ENCODE assay signal across 10 cellular contexts in the genomic region with DNA sequence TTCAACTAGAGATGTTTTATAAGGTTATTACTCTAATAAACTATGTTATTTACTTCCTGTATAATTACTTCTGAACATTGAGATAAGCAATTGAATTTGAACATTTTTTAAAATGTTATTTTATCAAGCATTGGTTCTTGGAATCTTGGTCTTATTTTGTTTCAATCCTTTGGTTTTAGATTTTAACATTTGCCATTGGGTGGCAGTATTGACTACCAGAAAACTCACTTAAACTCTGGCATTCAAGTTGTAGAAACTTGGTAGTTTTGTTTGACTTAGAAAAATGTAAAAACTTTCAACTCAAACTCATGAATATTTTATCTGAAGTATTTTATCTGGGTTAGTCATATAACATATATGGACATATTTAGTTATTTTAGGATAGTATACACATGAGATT. TPM values are rescaled to one million over a fixed set of nuclear protein-coding genes. Genes with fewer than 3 reads are reported as not detected.
DNase-seq lines count a peak whose midpoint lies in the region; ATAC-seq, FAIRE-seq and TF ChIP-seq lines count a peak whose summit lies in the region.
"Had no signal": no experiment of that assay in that cellular context is flagged by ENCODE, and none has a peak within 500 bp of the region (broad histone marks: within the 10 kb centered on the region; RNA-seq: fewer than 3 reads in every experiment).

No MANE protein-coding gene starts in this region.

- no peaks in the 10 kb centered on the region for H3K79me2 ChIP-seq in astrocyte (ENCODE audit: insufficient read depth, low read length)

- no peak overlapping the region for H3K9ac ChIP-seq in astrocyte (ENCODE audit: low read length)
- no peak overlapping the region for H3K9ac ChIP-seq in kidney (ENCODE audit: low read length in 2 of 2)

- H3K27me3 Mint-ChIP-seq in astrocyte (ENCODE audit: low read depth, unreplicated experiment): no peaks in the 10 kb centered on the region
- H3K27me3 Mint-ChIP-seq: activated naive CD8-positive, alpha-beta T cell treated with anti-CD3 and anti-CD28 coated beads, Interleukin-2, amount 10 ng/mL, durations not matched to agents 7 days and 5 days had no signal

- H3K9me3 ChIP-seq in astrocyte (ENCODE audit: insufficient read depth, low read depth, low read length) (no peaks in the 10 kb centered on the region), kidney (ENCODE audit: control insufficient read depth in 1 of 2, low read length in 2 of 2) (no peaks in the 10 kb centered on the region), gastroesophageal sphincter (no peaks in the 10 kb centered on the region)

- no peaks in the 10 kb centered on the region for H3K4me1 ChIP-seq in astrocyte (ENCODE audit: insufficient read depth, low read length)
- H3K4me1 ChIP-seq in kidney (ENCODE audit: control insufficient read depth in 1 of 2, insufficient read depth in 1 of 2, low read depth in 1 of 2, low read length in 2 of 2): no peaks in the 10 kb centered on the region
- H3K4me1 ChIP-seq in gastroesophageal sphincter: no peaks in the 10 kb centered on the region

- peaks cover 6% of the 10 kb centered on the region for H3K9me3 Mint-ChIP-seq in astrocyte (ENCODE audit: unreplicated experiment)
- H3K9me3 Mint-ChIP-seq: activated naive CD8-positive, alpha-beta T cell treated with anti-CD3 and anti-CD28 coated beads, Interleukin-2, amount 10 ng/mL, durations not matched to agents 7 days and 5 days had no signal

- H3K4me3 Mint-ChIP-seq in astrocyte (ENCODE audit: unreplicated experiment): no peak overlapping the region
- H3K4me3 Mint-ChIP-seq: activated naive CD8-positive, alpha-beta T cell treated with anti-CD3 and anti-CD28 coated beads, Interleukin-2, amount 10 ng/mL, durations not matched to agents 7 days and 5 days had no signal

- ATAC-seq in gastroesophageal sphincter: no peak

- no peaks in the 10 kb centered on the region for H4K20me1 ChIP-seq in astrocyte (ENCODE audit: insufficient read depth, low read length)

- in situ Hi-C loops in G401 (cut with HindIII; ENCODE audit: low sequenced_read_pairs): no loop called here

- no peak overlapping the region for H3K27ac Mint-ChIP-seq in astrocyte (ENCODE audit: unreplicated experiment)
- H3K27ac Mint-ChIP-seq: activated naive CD8-positive, alpha-beta T cell treated with anti-CD3 and anti-CD28 coated beads, Interleukin-2, amount 10 ng/mL, durations not matched to agents 7 days and 5 days had no signal

- FAIRE-seq in astrocyte (lab: Jason Lieb, UNC) (no peak), kidney (lab: Jason Lieb, UNC) (peak; percentile 92)

- H3K36me3 Mint-ChIP-seq in astrocyte (ENCODE audit: low read depth, unreplicated experiment): peaks cover 5% of the 10 kb centered on the region
- H3K36me3 Mint-ChIP-seq: activated naive CD8-positive, alpha-beta T cell treated with anti-CD3 and anti-CD28 coated beads, Interleukin-2, amount 10 ng/mL, durations not matched to agents 7 days and 5 days had no signal

- TF ChIP-seq CTCF in astrocyte (IDR thresholded peaks at IDR 0.05; ENCODE audit: insufficient read depth, low read depth, low read length): peak; percentile 46
- TF ChIP-seq CTCF in kidney (IDR thresholded peaks at IDR 0.05; ENCODE audit: borderline replicate concordance, extremely low read depth, insufficient read depth): peak; percentile 6
- peak in 1 of 4 experiments; percentile 8 for TF ChIP-seq CTCF in gastroesophageal sphincter (IDR thresholded peaks at IDR 0.05)

- DNase-seq in AG08395 (ENCODE audit: low spot score) (peak; percentile 5), H4 (ENCODE audit: low spot score) (peak; percentile 5), astrocyte (ENCODE audit: low read depth) (peak; percentile 1), kidney (no peak), G401 (ENCODE audit: low spot score) (no peak), SKM-1 (lab: John Stamatoyannopoulos, UW; ENCODE audit: unreplicated experiment) (no peak), HuH-7 (ENCODE audit: low spot score) (no peak)
- DNase-seq: activated naive CD8-positive, alpha-beta T cell treated with anti-CD3 and anti-CD28 coated beads, Interleukin-2, amount 10 ng/mL, durations not matched to agents 7 days and 5 days; GF-D8 had no signal

- H3K4me2 ChIP-seq in astrocyte (ENCODE audit: low read length): no peak overlapping the region

- TF ChIP-seq EP300 in gastroesophageal sphincter (IDR thresholded peaks at IDR 0.05): no peak

- H3K36me3 ChIP-seq in astrocyte (ENCODE audit: insufficient read depth, low read length) (no peaks in the 10 kb centered on the region), kidney (ENCODE audit: control insufficient read depth in 1 of 2, insufficient read depth in 2 of 2, low read length in 2 of 2) (no peaks in the 10 kb centered on the region), gastroesophageal sphincter (no peaks in the 10 kb centered on the region)

- intact Hi-C loops in kidney (cut with DNase I): no loop called here

- H3K4me1 Mint-ChIP-seq in astrocyte (ENCODE audit: low read depth, unreplicated experiment): no peaks in the 10 kb centered on the region
- H3K4me1 Mint-ChIP-seq: activated naive CD8-positive, alpha-beta T cell treated with anti-CD3 and anti-CD28 coated beads, Interleukin-2, amount 10 ng/mL, durations not matched to agents 7 days and 5 days had no signal

- no peak overlapping the region for H3K27ac ChIP-seq in astrocyte (ENCODE audit: low read depth, low read length)
- no peak overlapping the region for H3K27ac ChIP-seq in kidney (ENCODE audit: low read depth in 2 of 2, low read length in 2 of 2)
- H3K27ac ChIP-seq in gastroesophageal sphincter: no peak overlapping the region

- H2AFZ ChIP-seq in astrocyte (ENCODE audit: low read depth, low read length): no peak overlapping the region

- H3K27me3 ChIP-seq in astrocyte (ENCODE audit: insufficient read depth, low read length) (no peaks in the 10 kb centered on the region), gastroesophageal sphincter (no peaks in the 10 kb centered on the region)

- no peak for TF ChIP-seq POLR2A in gastroesophageal sphincter (IDR thresholded peaks at IDR 0.05)

- H3K4me3 ChIP-seq in astrocyte (ENCODE audit: insufficient read depth, low read depth, low read length): no peak overlapping the region
- H3K4me3 ChIP-seq in kidney (ENCODE audit: low read length in 2 of 2): no peak overlapping the region
- H3K4me3 ChIP-seq in gastroesophageal sphincter: no peak overlapping the region

RNA-seq across cellular contexts. Expression of a gene that starts 48.1 kb away (rescaled TPM):
- 4.9 and 5.8 TPM in 2 replicates for total RNA-seq in H4 (2014; rRNA removed; shearing (Covaris generic))
- total RNA-seq in astrocyte (15.8 and 17.5 TPM in 2 replicates), kidney (7.1 TPM), gastroesophageal sphincter (10 to 100 TPM in 2 of 4 donors, 1 to 10 TPM in 1, under 1 TPM in 1; 0.93 to 19.0 (median 8.7) TPM)
- 2.4 TPM for polyA plus RNA-seq in kidney (ENCODE audit: insufficient read depth, low read depth, low replicate concordance)
- total RNA-seq in G401 (2014; rRNA removed; shearing (Covaris generic)): 0.44 TPM in 1 of 2 replicates, not detected in the other
- total RNA-seq: activated naive CD8-positive, alpha-beta T cell treated with anti-CD3 and anti-CD28 coated beads, Interleukin-2, amount 10 ng/mL, durations not matched to agents 7 days and 5 days had no signal

Comparison
In these comparisons a context has a peak if more than half of its experiments do, and no peak if none do; other contexts are left out.
1. DNase-seq: peak in AG08395 (single experiment), H4 (single experiment) and astrocyte (single experiment); none in kidney (single experiment), G401 (single experiment), SKM-1 (single experiment) and HuH-7 (single experiment).